9 cellular contexts compared by ENCODE assay signal in genomic region chr11:88402192-88402715, GRCh38.
DNase-seq lines count a peak whose midpoint lies in the region; ATAC-seq and TF ChIP-seq lines count a peak whose summit lies in the region.
"Had no signal": no experiment of that assay in that cellular context is flagged by ENCODE, and none has a peak within 500 bp of the region (broad histone marks: within the 10 kb centered on the region; RNA-seq: fewer than 3 reads in every experiment).

No MANE protein-coding gene starts in this region.

- no TSS peak for BruUV-seq in A673 (replicated peaks; lab: Mats Ljungman, UMichigan)

- no peaks in the 10 kb centered on the region for H3K27me3 ChIP-seq in osteoblast (ENCODE audit: insufficient read depth, low read length)
- no peaks in the 10 kb centered on the region for H3K27me3 ChIP-seq in A673 (replicated peaks; ENCODE audit: insufficient read depth, low read depth, low read length, poor library complexity)

- no peak overlapping the region for H2AFZ ChIP-seq in osteoblast (ENCODE audit: low read length)

- no peaks in the 10 kb centered on the region for H3K79me2 ChIP-seq in osteoblast (ENCODE audit: insufficient read depth, low read length)

- H3K36me3 ChIP-seq in osteoblast (ENCODE audit: insufficient read depth, low read length) (no peaks in the 10 kb centered on the region), A673 (ENCODE audit: insufficient read depth, low read length, poor library complexity, severe bottlenecking) (no peaks in the 10 kb centered on the region)

- POLR2A ChIA-PET in A673 (lab: Charles Lee; ENCODE audit: low non-redundant PET), result no interaction called here

- H3K4me3 ChIP-seq in epithelial cell of proximal tubule (ENCODE audit: low read depth, low read length) (no peak overlapping the region), osteoblast (ENCODE audit: insufficient read depth, low read length) (peak overlapping the region; percentile 21), A673 (ENCODE audit: low read depth, low read length, poor library complexity, severe bottlenecking) (no peak overlapping the region)

- peak overlapping the region; percentile 92 for H3K27ac ChIP-seq in osteoblast (ENCODE audit: low read depth, low read length)
- no peak overlapping the region for H3K27ac ChIP-seq in A673 (ENCODE audit: low read depth, low read length, poor library complexity, severe bottlenecking)

- no peaks in the 10 kb centered on the region for H4K20me1 ChIP-seq in osteoblast (ENCODE audit: insufficient read depth, low read length)

- peak; percentile 87 for DNase-seq in ELR (ENCODE audit: low read depth)
- DNase-seq in LHCN-M2 (ENCODE audit: low read depth), result peak; percentile 82
- DNase-seq in epithelial cell of proximal tubule (ENCODE audit: low read depth), result peak; percentile 94
- DNase-seq in osteoblast (ENCODE audit: insufficient read length, low spot score, missing footprints), result no peak
- DNase-seq in A673 (ENCODE audit: low spot score), result no peak
- DNase-seq in NCI-H187 (lab: John Stamatoyannopoulos, UW), result no peak
- no peak for DNase-seq in NCI-H526 (lab: John Stamatoyannopoulos, UW)
- DNase-seq: naive B cell had no signal

- ATAC-seq in HG02970 (IDR thresholded peaks at IDR 0.05; ENCODE audit: low FRiP score, unreplicated experiment), result no peak

- intact Hi-C loops in A673 (cut with micrococcal nuclease; ENCODE audit: unreplicated experiment), result no loop called here

- CTCF ChIA-PET in A673 (lab: Charles Lee), result no interaction called here

- H3K4me1 ChIP-seq in osteoblast (ENCODE audit: insufficient read depth, low read length), result peaks cover 37% of the 10 kb centered on the region
- no peaks in the 10 kb centered on the region for H3K4me1 ChIP-seq in A673 (ENCODE audit: insufficient read depth, low read length, poor library complexity, severe bottlenecking)

- TF ChIP-seq CTCF in epithelial cell of proximal tubule (conservative IDR thresholded peaks at IDR 0.05; ENCODE audit: low read depth, low read length), result no peak
- TF ChIP-seq CTCF in osteoblast (IDR thresholded peaks at IDR 0.05; ENCODE audit: extremely low read depth, low read depth, low read length), result no peak
- no peak for TF ChIP-seq CTCF in A673 (conservative IDR thresholded peaks at IDR 0.05; ENCODE audit: low read depth, low read length)

- peak overlapping the region; percentile 65 for H3K4me2 ChIP-seq in osteoblast (ENCODE audit: insufficient read depth, low read length)

- no peaks in the 10 kb centered on the region for H3K9me3 ChIP-seq in osteoblast (ENCODE audit: low read depth, low read length)
- no peaks in the 10 kb centered on the region for H3K9me3 ChIP-seq in A673 (ENCODE audit: low read depth, low read length, poor library complexity, severe bottlenecking)

Comparison
In these comparisons a context has a peak if more than half of its experiments do, and no peak if none do; other contexts are left out.
1. DNase-seq: peak in ELR (single experiment), LHCN-M2 (single experiment) and epithelial cell of proximal tubule (single experiment); none in osteoblast (single experiment), A673 (single experiment), NCI-H187 (0 of 2) and NCI-H526 (0 of 2).